ENCODE assay signal across 14 cellular contexts in genomic region chr1:236108027-236108648, GRCh38.
"Had no signal": no experiment of that assay in that cellular context is flagged by ENCODE, and none has a peak within 500 bp of the region (broad histone marks: within the 10 kb centered on the region; RNA-seq: fewer than 3 reads in every experiment).

No MANE protein-coding gene starts in this region.

- H3K4me3 Mint-ChIP-seq: neural progenitor cell had no signal

- H3K36me3 Mint-ChIP-seq: activated naive CD4-positive, alpha-beta T cell treated with anti-CD3 and anti-CD28 coated beads, Interleukin-2, amount 50 U/mL, for 72 hours; neural progenitor cell had no signal

- ATAC-seq: activated naive CD4-positive, alpha-beta T cell treated with anti-CD3 and anti-CD28 coated beads, Interleukin-2, amount 50 U/mL, for 72 hours; lower lobe of right lung had no signal

- H3K4me3 ChIP-seq: dorsolateral prefrontal cortex, lower lobe of right lung, neural progenitor cell, ovary, smooth muscle cell, thyroid gland had no signal

- DNase-seq: activated CD4-positive, alpha-beta T cell treated with anti-CD3 and anti-CD28 coated beads, Interleukin-2, amount 50 U/mL, for 4 hours; activated CD4-positive, CD25-positive, alpha-beta regulatory T cell treated with anti-CD3 and anti-CD28 coated beads, Interleukin-2, amount 50 U/mL, for 72 hours; activated T-cell treated with anti-CD3 and anti-CD28 coated beads, Interleukin-2, amount 50 U/mL, for 1 hour; brain microvascular endothelial cell; dorsolateral prefrontal cortex; hypothalamus; lower lobe of right lung; midbrain; ovary; T-helper 2 cell; thyroid gland had no signal

- H3K9me3 ChIP-seq: lower lobe of right lung, ovary, thyroid gland had no signal

- H3K27me3 ChIP-seq: brain microvascular endothelial cell, ovary, thyroid gland had no signal

- H3K4me2 ChIP-seq: neural progenitor cell, smooth muscle cell had no signal

- H3K27ac Mint-ChIP-seq: neural progenitor cell had no signal

- H3K4me1 ChIP-seq: lower lobe of right lung, neural progenitor cell, thyroid gland had no signal

- H3K9me3 Mint-ChIP-seq: activated naive CD4-positive, alpha-beta T cell treated with anti-CD3 and anti-CD28 coated beads, Interleukin-2, amount 50 U/mL, for 72 hours; neural progenitor cell had no signal

- H2AFZ ChIP-seq: neural progenitor cell had no signal

- H3K36me3 ChIP-seq: brain microvascular endothelial cell, lower lobe of right lung, neural progenitor cell, ovary, thyroid gland had no signal

- H3K27ac ChIP-seq: brain microvascular endothelial cell, dorsolateral prefrontal cortex, lower lobe of right lung, neural progenitor cell, ovary, thyroid gland had no signal
